In the genomic region with DNA sequence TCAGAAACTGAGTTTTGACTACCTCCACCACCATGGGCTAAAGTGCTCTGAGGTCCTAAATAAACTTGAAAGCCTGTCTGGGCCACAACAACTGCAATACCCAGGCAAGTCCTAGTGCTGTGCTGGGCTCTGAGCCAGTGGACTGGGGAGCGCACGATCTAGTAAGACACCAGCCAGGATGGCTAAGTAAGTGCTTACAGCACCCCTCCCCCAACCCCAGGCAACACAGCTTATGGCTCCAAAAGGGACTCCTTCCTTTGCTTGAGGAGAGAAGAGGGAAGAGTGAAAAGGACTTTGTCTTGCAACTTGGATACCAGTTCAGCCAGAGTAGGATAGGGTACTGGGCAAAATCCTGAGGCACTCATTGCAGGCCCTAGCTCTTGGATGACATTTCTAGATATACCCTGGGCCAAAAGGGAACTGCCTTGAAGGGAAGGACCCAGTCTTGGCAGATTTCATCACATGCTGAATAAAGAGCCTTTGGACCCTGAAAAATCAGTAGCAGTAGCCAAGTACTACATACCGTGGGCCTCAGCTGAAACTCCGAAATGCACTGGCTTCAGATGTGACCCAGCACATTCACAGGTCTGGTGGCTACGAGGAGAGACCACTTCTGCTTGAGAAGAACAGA, we compare ENCODE assay signal across 1 cellular context.
TF ChIP-seq lines count a peak whose summit lies in the region.

No MANE protein-coding gene starts in this region.

TF ChIP-seq in K562, 482 proteins besides CTCF, POLR2A, EP300 and RAD21:
- TF ChIP-seq, protein P1, sequence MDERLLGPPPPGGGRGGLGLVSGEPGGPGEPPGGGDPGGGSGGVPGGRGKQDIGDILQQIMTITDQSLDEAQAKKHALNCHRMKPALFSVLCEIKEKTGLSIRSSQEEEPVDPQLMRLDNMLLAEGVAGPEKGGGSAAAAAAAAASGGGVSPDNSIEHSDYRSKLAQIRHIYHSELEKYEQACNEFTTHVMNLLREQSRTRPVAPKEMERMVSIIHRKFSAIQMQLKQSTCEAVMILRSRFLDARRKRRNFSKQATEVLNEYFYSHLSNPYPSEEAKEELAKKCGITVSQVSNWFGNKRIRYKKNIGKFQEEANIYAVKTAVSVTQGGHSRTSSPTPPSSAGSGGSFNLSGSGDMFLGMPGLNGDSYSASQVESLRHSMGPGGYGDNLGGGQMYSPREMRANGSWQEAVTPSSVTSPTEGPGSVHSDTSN (CRISPR knock-in tag; IDR thresholded peaks at IDR 0.05; ENCODE audit: low read depth): 0 out of 2 replicates have a peak, but pooled peaks have one; percentile 5
- TF ChIP-seq, protein P1 (tag; conservative IDR thresholded peaks at IDR 0.05; ENCODE audit: low read depth): no peak
- no peak for TF ChIP-seq RUNX1 (IDR thresholded peaks at IDR 0.05; ENCODE audit: low read depth)
